ENCODE assay signal across 8 cellular contexts in genomic region chr19:39412867-39413268, GRCh38. TPM values are rescaled to one million over a fixed set of nuclear protein-coding genes. Genes with fewer than 3 reads are reported as not detected.
A peak's percentile ranks its signal among the peaks of the same experiment; 100 is the strongest.
DNase-seq lines count a peak whose midpoint lies in the region; ATAC-seq and TF ChIP-seq lines count a peak whose summit lies in the region.

No MANE protein-coding gene starts in this region.

- H3K27me3 ChIP-seq in lung (ENCODE audit: control insufficient read depth, insufficient read depth) = no peaks in the 10 kb centered on the region

- peak overlapping the region; percentile 92 for H3K27ac Mint-ChIP-seq in activated naive CD4-positive, alpha-beta T cell treated with anti-CD3 and anti-CD28 coated beads, Interleukin-2, amount 10 ng/mL, durations not matched to agents 7 days and 5 days
- H3K27ac Mint-ChIP-seq in type B pancreatic cell = peak overlapping the region; percentile 55

- H3K4me1 Mint-ChIP-seq in activated naive CD4-positive, alpha-beta T cell treated with anti-CD3 and anti-CD28 coated beads, Interleukin-2, amount 10 ng/mL, durations not matched to agents 7 days and 5 days = peaks cover 37% of the 10 kb centered on the region
- H3K4me1 Mint-ChIP-seq in type B pancreatic cell (ENCODE audit: unreplicated experiment) = peaks cover 29% of the 10 kb centered on the region

- H3K27ac ChIP-seq in lung (ENCODE audit: low read depth in 1 of 2, low read length in 1 of 2) = peak overlapping the region; percentile 93 to 94

- no peaks in the 10 kb centered on the region for H3K9me3 Mint-ChIP-seq in activated naive CD4-positive, alpha-beta T cell treated with anti-CD3 and anti-CD28 coated beads, Interleukin-2, amount 10 ng/mL, durations not matched to agents 7 days and 5 days
- H3K9me3 Mint-ChIP-seq in type B pancreatic cell = no peaks in the 10 kb centered on the region

- peaks cover 2 to 16% of the 10 kb centered on the region in 2 donors for H3K36me3 ChIP-seq in lung (ENCODE audit: control insufficient read depth in 2 of 2, insufficient read depth in 2 of 2, low read length in 2 of 2)

- peak overlapping the region; percentile 90 for H3K4me3 Mint-ChIP-seq in activated naive CD4-positive, alpha-beta T cell treated with anti-CD3 and anti-CD28 coated beads, Interleukin-2, amount 10 ng/mL, durations not matched to agents 7 days and 5 days
- peak overlapping the region; percentile 87 for H3K4me3 Mint-ChIP-seq in type B pancreatic cell

- peaks cover 43% of the 10 kb centered on the region for H3K36me3 Mint-ChIP-seq in activated naive CD4-positive, alpha-beta T cell treated with anti-CD3 and anti-CD28 coated beads, Interleukin-2, amount 10 ng/mL, durations not matched to agents 7 days and 5 days
- peaks cover 13% of the 10 kb centered on the region for H3K36me3 Mint-ChIP-seq in type B pancreatic cell

- H3K9me3 ChIP-seq in lung (ENCODE audit: control insufficient read depth in 2 of 2, insufficient read depth in 1 of 2, low read length in 1 of 2) = no peaks in the 10 kb centered on the region

- WGBS in lung, 2 donors = 0 to 1% methylated on average over 23 of the region's 23 CpGs

- TF ChIP-seq CTCF in astrocyte of the cerebellum (IDR thresholded peaks at IDR 0.05; ENCODE audit: low read depth, low read length, missing control alignments) (no peak), lung (IDR thresholded peaks at IDR 0.05; ENCODE audit: control extremely low read depth, extremely low read depth) (no peak), type B pancreatic cell (conservative IDR thresholded peaks at IDR 0.05) (peak; percentile 64)

- DNase-seq in activated naive CD4-positive, alpha-beta T cell treated with anti-CD3 and anti-CD28 coated beads, Interleukin-2, amount 10 ng/mL, durations not matched to agents 7 days and 5 days = no peak
- DNase-seq in activated naive CD4-positive, alpha-beta T cell treated with anti-CD3 and anti-CD28 coated beads, Interleukin-2, amount 50 U/mL, for 16 hours = no peak
- DNase-seq in astrocyte of the cerebellum (ENCODE audit: low read depth) (no peak), lung (ENCODE audit: low spot score) (no peak), type B pancreatic cell (ENCODE audit: extremely low spot score, unreplicated experiment) (no peak), cerebellum (ENCODE audit: low spot score) (no peak)
- DNase-seq in central memory CD4-positive, alpha-beta T cell = no peak

- peak overlapping the region; percentile 97 for H3K4me3 ChIP-seq in astrocyte of the cerebellum (ENCODE audit: low read depth, low read length)
- H3K4me3 ChIP-seq in lung = peak overlapping the region; percentile 56

- peaks cover 0 to 11% of the 10 kb centered on the region in 2 donors for H3K4me1 ChIP-seq in lung (ENCODE audit: control insufficient read depth in 2 of 2, insufficient read depth in 2 of 2, low read length in 2 of 2)

- CTCF ChIA-PET in activated naive CD4-positive, alpha-beta T cell treated with anti-CD3 and anti-CD28 coated beads, Interleukin-2, amount 10 ng/mL, durations not matched to agents 7 days and 5 days (lab: Charles Lee) = interaction anchor here (1.5 to 2.3 kb wide), 4 partner anchors 11 to 288 kb away, joined by 3 to 96 read pairs (median 18); partner anchors contain the start of gene RPS16

- H3K27me3 Mint-ChIP-seq in activated naive CD4-positive, alpha-beta T cell treated with anti-CD3 and anti-CD28 coated beads, Interleukin-2, amount 10 ng/mL, durations not matched to agents 7 days and 5 days = peaks cover 4% of the 10 kb centered on the region
- H3K27me3 Mint-ChIP-seq in type B pancreatic cell = peaks cover 8% of the 10 kb centered on the region

- in situ Hi-C loops in astrocyte of the cerebellum (cut with HindIII; ENCODE audit: low sequenced_read_pairs) = no loop called here

- ATAC-seq in lung (ENCODE audit: insufficient read depth, low FRiP score) = no peak
- ATAC-seq in GM21737 (IDR thresholded peaks at IDR 0.05; ENCODE audit: unreplicated experiment) = no peak

RNA-seq across cellular contexts. Expression of gene PLEKHG2, which starts 0.4 kb away (rescaled TPM):
- total RNA-seq in lung (10 to 100 TPM; 33.4 to 52.7 TPM), type B pancreatic cell (ENCODE audit: low replicate concordance) (32.9 and 86.7 TPM in 2 replicates), cerebellum (20.9 TPM)
- polyA plus RNA-seq in lung = 10 to 100 TPM; 15.5 to 20.9 TPM

RNA-seq across cellular contexts. Expression of gene ZFP36, which starts 6.2 kb away (rescaled TPM):
- total RNA-seq in lung (100 to 1,000 TPM in 1 of 2 donors, 10 to 100 TPM in 1; 41.2 to 170 TPM), type B pancreatic cell (ENCODE audit: low replicate concordance) (36.0 and 101 TPM in 2 replicates), cerebellum (1.9 TPM)
- 100 to 1,000 TPM; 174 to 655 TPM for polyA plus RNA-seq in lung

RNA-seq across cellular contexts. Expression of gene MED29, which starts 21.7 kb away (rescaled TPM):
- total RNA-seq in lung (10 to 100 TPM; 16.5 to 36.3 TPM), type B pancreatic cell (ENCODE audit: low replicate concordance) (37.3 and 40.8 TPM in 2 replicates), cerebellum (14.1 TPM)
- 10 to 100 TPM; 29.4 to 36.8 TPM for polyA plus RNA-seq in lung

RNA-seq across cellular contexts. Expression of gene PAF1, which starts 22.0 kb away (rescaled TPM):
- total RNA-seq in lung = 10 to 100 TPM; 24.8 to 32.9 TPM
- 10 to 100 TPM; 35.1 to 41.8 TPM for polyA plus RNA-seq in lung
- total RNA-seq in type B pancreatic cell (ENCODE audit: low replicate concordance) = 36.9 and 43.6 TPM in 2 replicates
- total RNA-seq in cerebellum = 18.6 TPM

RNA-seq across cellular contexts. Expression of gene RPS16, which starts 22.9 kb away (rescaled TPM):
- total RNA-seq in lung (1,000 to 10,000 TPM in 1 of 2 donors, 100 to 1,000 TPM in 1; 108 to 1,772 TPM), type B pancreatic cell (ENCODE audit: low replicate concordance) (2,174 and 2,175 TPM in 2 replicates), cerebellum (48.1 TPM)
- polyA plus RNA-seq in lung = 1,000 to 10,000 TPM; 2,468 to 3,242 TPM

Comparison
In these comparisons a context has a peak if more than half of its experiments do, and no peak if none do; other contexts are left out.
1. RNA of gene ZFP36, which starts 6.2 kb away (total RNA-seq): 41.2 to 170 TPM in lung and 36.0 to 101 TPM in type B pancreatic cell; 1.9 TPM in cerebellum (single experiment); every median in the first group is over 10 times any median in the second.